In genomic region chr5:154373729-154374179, GRCh38 we compare ENCODE assay signal across 19 cellular contexts.
"Had no signal": no experiment of that assay in that cellular context is flagged by ENCODE, and none has a peak within 500 bp of the region (broad histone marks: within the 10 kb centered on the region; RNA-seq: fewer than 3 reads in every experiment).

No MANE protein-coding gene starts in this region.

- DNase-seq: activated CD4-positive, alpha-beta T cell treated with anti-CD3 and anti-CD28 coated beads for 36 hours; activated CD8-positive, alpha-beta memory T cell treated with anti-CD3 and anti-CD28 coated beads, Interleukin-2, amount 50 U/mL, for 4 hours; activated CD8-positive, alpha-beta T cell treated with anti-CD3 and anti-CD28 coated beads, Interleukin-2, amount 10 ng/mL, durations not matched to agents 7 days and 5 days; activated naive CD8-positive, alpha-beta T cell treated with anti-CD3 and anti-CD28 coated beads for 36 hours; aorta; cerebellar nuclear complex; effector memory CD4-positive, alpha-beta T cell; left colon; lower lobe of right lung; midbrain; ovary; sigmoid colon; stimulated activated CD4-positive, alpha-beta T cell treated with anti-CD3 and anti-CD28 coated beads, Interleukin-12 subunit alpha, Interleukin-12 subunit beta, amount 100 ng/mL, for 4 hours; stimulated activated CD4-positive, alpha-beta T cell treated with anti-CD3 and anti-CD28 coated beads, Interleukin-2, amount 100 ng/mL, for 24 hours; T-cell; T-helper 9 cell; tibial artery had no signal

- H3K36me3 ChIP-seq: breast epithelium, ovary had no signal

- H3K9me3 ChIP-seq: breast epithelium, lower lobe of right lung, ovary, sigmoid colon, tibial artery had no signal

- H3K27me3 ChIP-seq: breast epithelium, ovary, sigmoid colon, tibial artery had no signal

- H3K27ac ChIP-seq: breast epithelium, lower lobe of right lung, ovary, sigmoid colon, tibial artery had no signal

- ATAC-seq: activated CD4-positive, alpha-beta T cell treated with anti-CD3 and anti-CD28 coated beads for 36 hours; activated CD8-positive, alpha-beta T cell treated with anti-CD3 and anti-CD28 coated beads, Interleukin-2, amount 10 ng/mL, durations not matched to agents 7 days and 5 days; left colon; lower lobe of right lung; stimulated activated memory B cell treated with anti-CD40 and anti-IgM and Interleukin-4, amounts not matched to agents 10 μg/mL and 1 μg/mL and 100 μg/mL, for 72 hours; T-cell had no signal

- H3K4me1 ChIP-seq: breast epithelium had no signal

- H3K4me3 ChIP-seq: breast epithelium, lower lobe of right lung, ovary, sigmoid colon, tibial artery had no signal
